19 cellular contexts compared by ENCODE assay signal in the genomic region with DNA sequence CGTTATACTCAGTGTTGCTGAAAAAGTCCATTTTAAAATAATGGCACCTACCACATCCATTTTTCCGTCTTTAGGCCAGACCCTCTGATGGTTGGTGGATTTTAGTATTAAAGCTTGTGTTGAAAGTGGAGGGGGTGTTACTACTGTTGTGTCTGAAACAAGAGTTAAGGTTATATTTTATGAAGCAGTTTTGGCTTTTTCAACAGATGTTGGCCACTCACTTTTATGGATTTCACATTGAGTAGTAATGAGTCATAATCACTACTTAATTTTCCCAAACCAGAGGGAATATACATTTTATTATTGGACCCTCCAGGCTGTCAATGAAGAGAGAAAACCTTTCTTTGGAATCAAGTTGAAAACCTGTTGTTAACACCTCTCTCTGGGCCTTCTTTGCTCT.
DNase-seq lines count a peak whose midpoint lies in the region; ATAC-seq and TF ChIP-seq lines count a peak whose summit lies in the region.
"Had no signal": no experiment of that assay in that cellular context is flagged by ENCODE, and none has a peak within 500 bp of the region (broad histone marks: within the 10 kb centered on the region; RNA-seq: fewer than 3 reads in every experiment).

No MANE protein-coding gene starts in this region.

- intact Hi-C loops in activated T-helper 1 cell treated with anti-CD3 and anti-CD28 coated beads, Interleukin-12 subunit alpha, Interleukin-12 subunit beta, Interleukin-2, Interleukin-4 antibody, amounts not matched to agents 30 ng/mL and 10 ng/mL and 1 ng/mL, durations not matched to agents 14 hours and 24 hours and 36 hours (cut with micrococcal nuclease): no loop called here

- H3K9me3 Mint-ChIP-seq in HFFc6 (no peaks in the 10 kb centered on the region), chondrocyte (ENCODE audit: low read depth) (no peaks in the 10 kb centered on the region), nephron progenitor cell (no peaks in the 10 kb centered on the region)
- H3K9me3 Mint-ChIP-seq in activated T-helper 1 cell treated with anti-CD3 and anti-CD28 coated beads, Interleukin-12 subunit alpha, Interleukin-12 subunit beta, Interleukin-2, Interleukin-4 antibody, amounts not matched to agents 30 ng/mL and 10 ng/mL and 1 ng/mL, durations not matched to agents 14 hours and 24 hours and 36 hours: no peaks in the 10 kb centered on the region
- H3K9me3 Mint-ChIP-seq: CD4-positive, CD25-positive, alpha-beta regulatory T cell; H9 had no signal

- DNase-seq in AG08395 (ENCODE audit: low spot score): peak; percentile 38
- DNase-seq in HFFc6: no peak
- DNase-seq in chondrocyte (ENCODE audit: low spot score): no peak
- no peak for DNase-seq in nephron progenitor cell
- DNase-seq in activated T-helper 1 cell treated with anti-CD3 and anti-CD28 coated beads, Interleukin-12 subunit alpha, Interleukin-12 subunit beta, Interleukin-2, Interleukin-4 antibody, amounts not matched to agents 30 ng/mL and 10 ng/mL and 1 ng/mL, durations not matched to agents 14 hours and 24 hours and 36 hours (ENCODE audit: low spot score): no peak
- no peak for DNase-seq in NCI-H226
- DNase-seq: Calu3; CD4-positive, CD25-positive, alpha-beta regulatory T cell; GDM1; H9; KBM-7; NCI-H1048; NCI-H2107; NCI-H345; NCI-H526 treated with DMSO at 0.1 percent for 48 hours; SHP77 had no signal

- peak overlapping the region; percentile 15; the same call in 1 of the 2 replicates for H3K4me3 Mint-ChIP-seq in HFFc6
- no peak overlapping the region for H3K4me3 Mint-ChIP-seq in chondrocyte (ENCODE audit: unreplicated experiment)
- H3K4me3 Mint-ChIP-seq in nephron progenitor cell: no peak overlapping the region
- no peak overlapping the region for H3K4me3 Mint-ChIP-seq in activated T-helper 1 cell treated with anti-CD3 and anti-CD28 coated beads, Interleukin-12 subunit alpha, Interleukin-12 subunit beta, Interleukin-2, Interleukin-4 antibody, amounts not matched to agents 30 ng/mL and 10 ng/mL and 1 ng/mL, durations not matched to agents 14 hours and 24 hours and 36 hours
- H3K4me3 Mint-ChIP-seq: CD4-positive, CD25-positive, alpha-beta regulatory T cell; H9 had no signal

- ATAC-seq in GM21423 (IDR thresholded peaks at IDR 0.05; ENCODE audit: unreplicated experiment) (no peak), GM21528 (IDR thresholded peaks at IDR 0.05; ENCODE audit: low FRiP score, unreplicated experiment) (no peak)
- ATAC-seq: SK-N-SH treated with all-trans-retinoic acid at 6 μM for 48 hours had no signal

- peak overlapping the region; percentile 59 for H3K27ac Mint-ChIP-seq in HFFc6
- peak overlapping the region; percentile 34 for H3K27ac Mint-ChIP-seq in chondrocyte (ENCODE audit: unreplicated experiment)
- peak overlapping the region; percentile 40 for H3K27ac Mint-ChIP-seq in nephron progenitor cell
- no peak overlapping the region for H3K27ac Mint-ChIP-seq in activated T-helper 1 cell treated with anti-CD3 and anti-CD28 coated beads, Interleukin-12 subunit alpha, Interleukin-12 subunit beta, Interleukin-2, Interleukin-4 antibody, amounts not matched to agents 30 ng/mL and 10 ng/mL and 1 ng/mL, durations not matched to agents 14 hours and 24 hours and 36 hours
- H3K27ac Mint-ChIP-seq: CD4-positive, CD25-positive, alpha-beta regulatory T cell had no signal

- H3K36me3 Mint-ChIP-seq in HFFc6 (ENCODE audit: low read depth): peaks cover 56% of the 10 kb centered on the region
- H3K36me3 Mint-ChIP-seq in chondrocyte (ENCODE audit: low read depth): peaks cover 2% of the 10 kb centered on the region
- H3K36me3 Mint-ChIP-seq in nephron progenitor cell (ENCODE audit: low read depth): peaks cover 2% of the 10 kb centered on the region
- H3K36me3 Mint-ChIP-seq in activated T-helper 1 cell treated with anti-CD3 and anti-CD28 coated beads, Interleukin-12 subunit alpha, Interleukin-12 subunit beta, Interleukin-2, Interleukin-4 antibody, amounts not matched to agents 30 ng/mL and 10 ng/mL and 1 ng/mL, durations not matched to agents 14 hours and 24 hours and 36 hours (ENCODE audit: low read depth): no peaks in the 10 kb centered on the region
- H3K36me3 Mint-ChIP-seq: CD4-positive, CD25-positive, alpha-beta regulatory T cell had no signal

- TF ChIP-seq CTCF in HFFc6 (IDR thresholded peaks at IDR 0.05) (no peak), chondrocyte (IDR thresholded peaks at IDR 0.05) (no peak), nephron progenitor cell (IDR thresholded peaks at IDR 0.05) (no peak)

- H3K27me3 Mint-ChIP-seq in HFFc6 (ENCODE audit: insufficient read depth) (peaks cover 4% of the 10 kb centered on the region), chondrocyte (ENCODE audit: low read depth) (no peaks in the 10 kb centered on the region), nephron progenitor cell (ENCODE audit: low read depth, poor library complexity) (no peaks in the 10 kb centered on the region)
- peaks cover 9% of the 10 kb centered on the region for H3K27me3 Mint-ChIP-seq in activated T-helper 1 cell treated with anti-CD3 and anti-CD28 coated beads, Interleukin-12 subunit alpha, Interleukin-12 subunit beta, Interleukin-2, Interleukin-4 antibody, amounts not matched to agents 30 ng/mL and 10 ng/mL and 1 ng/mL, durations not matched to agents 14 hours and 24 hours and 36 hours (ENCODE audit: insufficient read depth)

- H3K4me1 Mint-ChIP-seq in HFFc6 (ENCODE audit: low read depth) (peaks cover 98% of the 10 kb centered on the region), chondrocyte (ENCODE audit: low read depth) (peaks cover 80% of the 10 kb centered on the region), nephron progenitor cell (peaks cover 15% of the 10 kb centered on the region)
- H3K4me1 Mint-ChIP-seq in activated T-helper 1 cell treated with anti-CD3 and anti-CD28 coated beads, Interleukin-12 subunit alpha, Interleukin-12 subunit beta, Interleukin-2, Interleukin-4 antibody, amounts not matched to agents 30 ng/mL and 10 ng/mL and 1 ng/mL, durations not matched to agents 14 hours and 24 hours and 36 hours (ENCODE audit: low read depth): no peaks in the 10 kb centered on the region
- H3K4me1 Mint-ChIP-seq: CD4-positive, CD25-positive, alpha-beta regulatory T cell had no signal
